ENCODE assay signal across 10 cellular contexts in the genomic region with DNA sequence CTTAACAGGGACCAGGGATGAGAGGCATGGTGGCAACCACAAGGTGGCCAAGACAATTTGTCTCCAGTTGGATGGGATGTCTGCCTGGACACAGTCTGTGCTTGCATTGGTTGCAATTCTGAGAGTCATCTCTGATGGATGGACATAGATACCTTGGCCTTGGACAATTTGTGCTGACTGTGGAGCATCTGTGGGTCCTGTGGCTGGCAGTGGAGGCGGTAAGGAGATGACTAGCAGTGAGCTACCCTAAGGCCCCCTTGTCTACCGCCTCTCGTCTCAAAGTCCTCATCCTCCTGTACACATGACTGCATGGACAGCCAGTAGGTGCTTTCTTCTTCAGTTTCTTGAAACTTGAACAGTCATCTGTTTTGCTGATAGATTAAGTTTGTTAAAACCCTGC. TPM values are rescaled to one million over a fixed set of nuclear protein-coding genes. Genes with fewer than 3 reads are reported as not detected.
A peak's percentile ranks its signal among the peaks of the same experiment; 100 is the strongest.
DNase-seq lines count a peak whose midpoint lies in the region; ATAC-seq, FAIRE-seq and TF ChIP-seq lines count a peak whose summit lies in the region.
"Not testable (repeated sequence)": the region's sequence is repeated elsewhere in the genome, so short reads cannot be mapped to it uniquely, and the experiment has no call there.
"Had no signal": no experiment of that assay in that cellular context is flagged by ENCODE, and none has a peak within 500 bp of the region (broad histone marks: within the 10 kb centered on the region; RNA-seq: fewer than 3 reads in every experiment).

No MANE protein-coding gene starts in this region.

- intact Hi-C loops in CD8-positive, alpha-beta T cell (cut with DNase I, micrococcal nuclease) = loop anchor here in 1 of 2 experiments (10.0 kb wide), 2 partner anchors 54 to 94 kb away; no protein-coding TSS in a partner anchor
- intact Hi-C loops in HepG2 (cut with micrococcal nuclease; ENCODE audit: unreplicated experiment) = loop anchor here (2.0 kb wide), 1 partner anchor 34 kb away; no protein-coding TSS in a partner anchor

- H4K20me1 ChIP-seq in Loucy (ENCODE audit: insufficient read depth, low read length, poor library complexity, severe bottlenecking); HepG2 (ENCODE audit: insufficient read depth, low read length): not testable (repeated sequence)

- not testable (repeated sequence) for DNase-seq in CD8-positive, alpha-beta T cell; activated T-cell treated with anti-CD3 and anti-CD28 coated beads, Interleukin-2, amount 50 U/mL, for 24 hours; HepG2 (ENCODE audit: low spot score); nephron progenitor cell; stimulated activated naive B cell treated with anti-CD40 and anti-IgM and Interleukin-4, amounts not matched to agents 10 μg/mL and 1 μg/mL and 100 μg/mL, for 72 hours
- DNase-seq in dermis blood vessel endothelial cell = peak; percentile 3

- not testable (repeated sequence) for TF ChIP-seq POLR2A in HepG2 (IDR thresholded peaks at IDR 0.05; ENCODE audit: insufficient read depth in 1 of 2, low read depth in 2 of 2, low read length in 2 of 2)

- H2AFZ ChIP-seq in Loucy (ENCODE audit: low read length); HepG2 (ENCODE audit: low read length): not testable (repeated sequence)

- FAIRE-seq in HepG2 (lab: Jason Lieb, UNC) = not testable (repeated sequence)

- H3K36me3 ChIP-seq in CD8-positive, alpha-beta T cell (ENCODE audit: insufficient read depth, low read length) = not testable (repeated sequence)
- H3K36me3 ChIP-seq in Loucy (ENCODE audit: insufficient read depth, low read length) (peaks cover 19% of the 10 kb centered on the region; the same call in 1 of the 2 replicates), HepG2 (replicated peaks in 1 of 2; ENCODE audit: control insufficient read depth in 1 of 2, insufficient read depth in 2 of 2, low read length in 2 of 2) (peaks cover 8 to 24% of the 10 kb centered on the region in 2 experiments)

- not testable (repeated sequence) for H3K9me3 Mint-ChIP-seq in CD8-positive, alpha-beta T cell; activated T-cell treated with anti-CD3 and anti-CD28 coated beads, Interleukin-2, amount 50 U/mL, for 24 hours; nephron progenitor cell; stimulated activated naive B cell treated with anti-CD40 and anti-IgM and Interleukin-4, amounts not matched to agents 10 μg/mL and 1 μg/mL and 100 μg/mL, for 72 hours

- TF ChIP-seq EP300 in HepG2 (IDR thresholded peaks at IDR 0.05; ENCODE audit: low read depth in 2 of 2, low read length in 2 of 2); HepG2 (CRISPR knock-in tag; IDR thresholded peaks at IDR 0.05; ENCODE audit: borderline replicate concordance): not testable (repeated sequence)

- H3F3A ChIP-seq in Loucy (ENCODE audit: low read depth) = not testable (repeated sequence)

- POLR2A ChIA-PET in CD8-positive, alpha-beta T cell (lab: Charles Lee); HepG2 (lab: Yijun Ruan, JAX): not testable (repeated sequence)

- not testable (repeated sequence) for H3K4me3 ChIP-seq in CD8-positive, alpha-beta T cell (ENCODE audit: low read depth, low read length); Loucy (ENCODE audit: low read length, poor library complexity, severe bottlenecking); HepG2 (replicated peaks in 1 of 3; ENCODE audit: insufficient read depth in 1 of 3, low read depth in 2 of 3, low read length in 3 of 3)

- peaks cover 26% of the 10 kb centered on the region for H3K4me1 Mint-ChIP-seq in CD8-positive, alpha-beta T cell (ENCODE audit: low read depth)
- peaks cover 29% of the 10 kb centered on the region for H3K4me1 Mint-ChIP-seq in activated T-cell treated with anti-CD3 and anti-CD28 coated beads, Interleukin-2, amount 50 U/mL, for 24 hours (ENCODE audit: low read depth)
- H3K4me1 Mint-ChIP-seq in nephron progenitor cell = peaks cover 40% of the 10 kb centered on the region
- H3K4me1 Mint-ChIP-seq in stimulated activated naive B cell treated with anti-CD40 and anti-IgM and Interleukin-4, amounts not matched to agents 10 μg/mL and 1 μg/mL and 100 μg/mL, for 72 hours = peaks cover 20 to 35% of the 10 kb centered on the region in 2 donors

- peaks cover 47% of the 10 kb centered on the region for H3K36me3 Mint-ChIP-seq in CD8-positive, alpha-beta T cell
- H3K36me3 Mint-ChIP-seq in activated T-cell treated with anti-CD3 and anti-CD28 coated beads, Interleukin-2, amount 50 U/mL, for 24 hours (ENCODE audit: low read depth) = peaks cover 52% of the 10 kb centered on the region
- H3K36me3 Mint-ChIP-seq in nephron progenitor cell (ENCODE audit: low read depth) = peaks cover 47% of the 10 kb centered on the region
- H3K36me3 Mint-ChIP-seq in stimulated activated naive B cell treated with anti-CD40 and anti-IgM and Interleukin-4, amounts not matched to agents 10 μg/mL and 1 μg/mL and 100 μg/mL, for 72 hours = peaks cover 15 to 31% of the 10 kb centered on the region in 2 donors

- no CpG with 5 or more reads among the region's 3 CpGs for WGBS in HepG2 (ENCODE audit: low lambda C conversion rate)

- H3K9me3 ChIP-seq in CD8-positive, alpha-beta T cell (ENCODE audit: low read length); Loucy (ENCODE audit: insufficient read depth, low read depth, low read length); HepG2 (ENCODE audit: low read length): not testable (repeated sequence)

- ATAC-seq in CD8-positive, alpha-beta T cell; HepG2; stimulated activated naive B cell treated with anti-CD40 and anti-IgM and Interleukin-4, amounts not matched to agents 10 μg/mL and 1 μg/mL and 100 μg/mL, for 72 hours (replicated peaks): not testable (repeated sequence)

- CTCF ChIA-PET in CD8-positive, alpha-beta T cell (lab: Charles Lee); HepG2 (lab: Yijun Ruan, JAX; ENCODE audit: low intra/inter-chr PET ratio, low total read pairs): not testable (repeated sequence)

- not testable (repeated sequence) for TF ChIP-seq RAD21 in HepG2 (CRISPR knock-in tag; IDR thresholded peaks at IDR 0.05)

- not testable (repeated sequence) for H3K9ac ChIP-seq in Loucy (ENCODE audit: low read depth, low read length, poor library complexity, severe bottlenecking); HepG2 (ENCODE audit: insufficient read depth, low read depth, low read length)

- peak overlapping the region; percentile 5 for H3K4me2 ChIP-seq in Loucy (ENCODE audit: low read depth, low read length, poor library complexity, severe bottlenecking)
- not testable (repeated sequence) for H3K4me2 ChIP-seq in HepG2 (ENCODE audit: low read depth, low read length)

- H3K27ac ChIP-seq in CD8-positive, alpha-beta T cell (ENCODE audit: low read depth, low read length); HepG2 (ENCODE audit: extremely low read length, insufficient read depth, low read length): not testable (repeated sequence)

- not testable (repeated sequence) for H3K27me3 Mint-ChIP-seq in CD8-positive, alpha-beta T cell (ENCODE audit: low read depth); activated T-cell treated with anti-CD3 and anti-CD28 coated beads, Interleukin-2, amount 50 U/mL, for 24 hours; nephron progenitor cell (ENCODE audit: low read depth, poor library complexity); stimulated activated naive B cell treated with anti-CD40 and anti-IgM and Interleukin-4, amounts not matched to agents 10 μg/mL and 1 μg/mL and 100 μg/mL, for 72 hours

- H3K27me3 ChIP-seq in CD8-positive, alpha-beta T cell (ENCODE audit: insufficient read depth, low read length); Loucy (ENCODE audit: insufficient read depth, low read length, poor library complexity, severe bottlenecking); HepG2 (ENCODE audit: control insufficient read depth in 1 of 2, insufficient read depth in 2 of 2, low read length in 2 of 2): not testable (repeated sequence)

- H3K9me2 ChIP-seq in Loucy (replicated peaks; ENCODE audit: low read depth, low read length) = not testable (repeated sequence)

- not testable (repeated sequence) for BruUV-seq in HepG2 (replicated peaks; lab: Mats Ljungman, UMichigan)

- TF ChIP-seq CTCF in CD8-positive, alpha-beta T cell (IDR thresholded peaks at IDR 0.05); Loucy (conservative IDR thresholded peaks at IDR 0.05; ENCODE audit: low read length); HepG2 (CRISPR knock-in tag; IDR thresholded peaks at IDR 0.05); nephron progenitor cell (IDR thresholded peaks at IDR 0.05): not testable (repeated sequence)

- H3K79me2 ChIP-seq in Loucy (ENCODE audit: insufficient read depth, low read length) = peaks cover 23% of the 10 kb centered on the region
- peaks cover 15% of the 10 kb centered on the region for H3K79me2 ChIP-seq in HepG2 (ENCODE audit: insufficient read depth, low read length)

- in situ Hi-C loops in HepG2 (cut with HindIII; ENCODE audit: extremely low pct_ligation_motif_present, low pct_unique_long_range_greater_than_20kb) = not testable (repeated sequence)

- not testable (repeated sequence) for H3K4me1 ChIP-seq in CD8-positive, alpha-beta T cell (ENCODE audit: insufficient read depth, low read length); Loucy (ENCODE audit: insufficient read depth, low read length, poor library complexity, severe bottlenecking)
- peaks cover 24% of the 10 kb centered on the region for H3K4me1 ChIP-seq in HepG2 (ENCODE audit: insufficient read depth, low read length)

- H3K27ac Mint-ChIP-seq in CD8-positive, alpha-beta T cell = peak overlapping the region; percentile 39
- H3K27ac Mint-ChIP-seq in activated T-cell treated with anti-CD3 and anti-CD28 coated beads, Interleukin-2, amount 50 U/mL, for 24 hours = peak overlapping the region; percentile 48
- H3K27ac Mint-ChIP-seq in nephron progenitor cell = peak overlapping the region; percentile 94
- H3K27ac Mint-ChIP-seq in stimulated activated naive B cell treated with anti-CD40 and anti-IgM and Interleukin-4, amounts not matched to agents 10 μg/mL and 1 μg/mL and 100 μg/mL, for 72 hours = peak overlapping the region; percentile 25

- not testable (repeated sequence) for H3K4me3 Mint-ChIP-seq in CD8-positive, alpha-beta T cell; activated T-cell treated with anti-CD3 and anti-CD28 coated beads, Interleukin-2, amount 50 U/mL, for 24 hours; stimulated activated naive B cell treated with anti-CD40 and anti-IgM and Interleukin-4, amounts not matched to agents 10 μg/mL and 1 μg/mL and 100 μg/mL, for 72 hours
- H3K4me3 Mint-ChIP-seq in nephron progenitor cell = peak overlapping the region; percentile 53

RNA-seq across cellular contexts. Expression of a gene that starts 4.6 kb away (rescaled TPM):
- 10 to 100 TPM; 18.6 to 20.9 TPM for total RNA-seq in CD8-positive, alpha-beta T cell
- total RNA-seq in dermis blood vessel endothelial cell (53.1 and 61.6 TPM in 2 replicates), HepG2 (2016; rRNA removed; fragmentation: Illumina TruSeq; extraction: Trizol) (7.2 and 19.5 TPM in 2 replicates)
- total RNA-seq in HepG2 (2016; cell fraction: cytosol; rRNA removed; fragmentation: Illumina TruSeq; extraction: Trizol; ENCODE audit: low read depth) = 4.1 and 4.7 TPM in 2 replicates
- 6.8 and 18.8 TPM in 2 replicates for total RNA-seq in HepG2 (2016; cell fraction: insoluble cytoplasmic fraction; rRNA removed; fragmentation: Illumina TruSeq; extraction: Trizol)
- 3.9 TPM in 2 replicates for total RNA-seq in HepG2 (2016; cell fraction: membrane; rRNA removed; fragmentation: Illumina TruSeq; extraction: Trizol)
- total RNA-seq in HepG2 (2016; cell fraction: nucleus; rRNA removed; fragmentation: Illumina TruSeq; extraction: Trizol) = 25.7 and 29.8 TPM in 2 replicates
- 29.9 and 30.6 TPM in 2 replicates for polyA plus RNA-seq in HepG2 (2011; rRNA removed)
- 18.1 and 18.9 TPM in 2 replicates for polyA plus RNA-seq in HepG2 (2011; cell fraction: cytosol; rRNA removed)
- polyA plus RNA-seq in HepG2 (2011; cell fraction: nucleus; rRNA removed) = 46.6 and 49.7 TPM in 2 replicates
- 17.6 and 18.4 TPM in 2 replicates for polyA plus RNA-seq in HepG2 (2012)
- 0.85 and 0.92 TPM in 2 replicates for polyA plus RNA-seq in HepG2 (2016; cell fraction: cytosol; fragmentation: Illumina TruSeq; extraction: Trizol; ENCODE audit: low read depth)
- polyA plus RNA-seq in HepG2 (2016; cell fraction: insoluble cytoplasmic fraction; fragmentation: Illumina TruSeq; extraction: Trizol; ENCODE audit: low read depth) = 5.4 and 6.4 TPM in 2 replicates
- 1.9 TPM in 2 replicates for polyA plus RNA-seq in HepG2 (2016; cell fraction: membrane; fragmentation: Illumina TruSeq; extraction: Trizol; ENCODE audit: low read depth)
- polyA plus RNA-seq in HepG2 (2016; cell fraction: nucleus; fragmentation: Illumina TruSeq; extraction: Trizol; ENCODE audit: insufficient read depth, low read depth) = 41.4 and 43.2 TPM in 2 replicates
- 61.1 and 96.4 TPM in 2 replicates for polyA minus RNA-seq in HepG2 (2011; rRNA and poly(A)+ RNA removed; ENCODE audit: low replicate concordance)
- 25.1 and 32.3 TPM in 2 replicates for polyA minus RNA-seq in HepG2 (2011; cell fraction: cytosol; rRNA and poly(A)+ RNA removed)
- polyA minus RNA-seq in HepG2 (2011; cell fraction: nucleus; rRNA and poly(A)+ RNA removed) = 50.5 and 53.6 TPM in 2 replicates

RNA-seq across cellular contexts. Expression of a gene that starts 54.8 kb away (rescaled TPM):
- under 1 TPM in 1 of 2 experiments, not detected in 1; 0.84 TPM for total RNA-seq in CD8-positive, alpha-beta T cell
- not detected in 2 replicates for total RNA-seq in dermis blood vessel endothelial cell
- 0.13 and 0.15 TPM in 2 replicates for total RNA-seq in HepG2 (2016; rRNA removed; fragmentation: Illumina TruSeq; extraction: Trizol)
- not detected in 2 replicates for total RNA-seq in HepG2 (2016; cell fraction: cytosol; rRNA removed; fragmentation: Illumina TruSeq; extraction: Trizol; ENCODE audit: low read depth)
- not detected in 2 replicates for total RNA-seq in HepG2 (2016; cell fraction: insoluble cytoplasmic fraction; rRNA removed; fragmentation: Illumina TruSeq; extraction: Trizol)
- total RNA-seq in HepG2 (2016; cell fraction: membrane; rRNA removed; fragmentation: Illumina TruSeq; extraction: Trizol) = not detected in 2 replicates
- total RNA-seq in HepG2 (2016; cell fraction: nucleus; rRNA removed; fragmentation: Illumina TruSeq; extraction: Trizol) = 0.66 TPM in 1 of 2 replicates, not detected in the other
- 0.29 and 0.50 TPM in 2 replicates for polyA plus RNA-seq in HepG2 (2011; rRNA removed)
- 0.13 and 0.29 TPM in 2 replicates for polyA plus RNA-seq in HepG2 (2011; cell fraction: cytosol; rRNA removed)
- polyA plus RNA-seq in HepG2 (2011; cell fraction: nucleus; rRNA removed) = 2.9 and 3.6 TPM in 2 replicates
- 0.28 and 0.29 TPM in 2 replicates for polyA plus RNA-seq in HepG2 (2012)
- polyA plus RNA-seq in HepG2 (2016; cell fraction: cytosol; fragmentation: Illumina TruSeq; extraction: Trizol; ENCODE audit: low read depth) = not detected in 2 replicates
- not detected in 2 replicates for polyA plus RNA-seq in HepG2 (2016; cell fraction: insoluble cytoplasmic fraction; fragmentation: Illumina TruSeq; extraction: Trizol; ENCODE audit: low read depth)
- not detected in 2 replicates for polyA plus RNA-seq in HepG2 (2016; cell fraction: membrane; fragmentation: Illumina TruSeq; extraction: Trizol; ENCODE audit: low read depth)
- 0.59 TPM in 1 of 2 replicates, not detected in the other for polyA plus RNA-seq in HepG2 (2016; cell fraction: nucleus; fragmentation: Illumina TruSeq; extraction: Trizol; ENCODE audit: insufficient read depth, low read depth)
- 0.37 and 2.3 TPM in 2 replicates for polyA minus RNA-seq in HepG2 (2011; rRNA and poly(A)+ RNA removed; ENCODE audit: low replicate concordance)
- not detected in 2 replicates for polyA minus RNA-seq in HepG2 (2011; cell fraction: cytosol; rRNA and poly(A)+ RNA removed)
- polyA minus RNA-seq in HepG2 (2011; cell fraction: nucleus; rRNA and poly(A)+ RNA removed) = 1.2 and 3.0 TPM in 2 replicates
- total RNA-seq: G401, H4, HT1080 had no signal

Comparison
In these comparisons a context has a peak if more than half of its experiments do, and no peak if none do; other contexts are left out.
1. H3K27ac Mint-ChIP-seq: peak in every context shown above with its lines; median percentile 94 in nephron progenitor cell; 48 in activated T-cell treated with anti-CD3 and anti-CD28 coated beads, Interleukin-2, amount 50 U/mL, for 24 hours; 39 in CD8-positive, alpha-beta T cell; 25 in stimulated activated naive B cell treated with anti-CD40 and anti-IgM and Interleukin-4, amounts not matched to agents 10 μg/mL and 1 μg/mL and 100 μg/mL, for 72 hours.